Comparison of ENCODE assay signal across 1 cellular context in genomic region chr12:124925117-124925516, GRCh38.
TF ChIP-seq lines count a peak whose summit lies in the region.

No MANE protein-coding gene starts in this region.

TF ChIP-seq in H1, 55 proteins besides CTCF, POLR2A, EP300 and RAD21:
- TF ChIP-seq SP2 (IDR thresholded peaks at IDR 0.05; ENCODE audit: low read length) (no peak), SUZ12 (IDR thresholded peaks at IDR 0.05; ENCODE audit: low read length) (no peak), CHD2 (IDR thresholded peaks at IDR 0.05; ENCODE audit: low read length) (no peak), EGR1 (IDR thresholded peaks at IDR 0.05; ENCODE audit: borderline replicate concordance, low read depth, low read length) (no peak), BACH1 (IDR thresholded peaks at IDR 0.05; ENCODE audit: low read length) (no peak), USF2 (IDR thresholded peaks at IDR 0.05; ENCODE audit: low read length) (no peak), CTBP2 (IDR thresholded peaks at IDR 0.05; ENCODE audit: borderline replicate concordance, insufficient read depth, insufficient read length, low read length) (no peak), RFX5 (IDR thresholded peaks at IDR 0.05; ENCODE audit: borderline replicate concordance, low read depth, low read length) (no peak), GABPA (IDR thresholded peaks at IDR 0.05; ENCODE audit: borderline replicate concordance, insufficient read depth, low read length) (no peak), YY1 (IDR thresholded peaks at IDR 0.05; ENCODE audit: low read depth, low read length) (no peak), CBX5 (IDR thresholded peaks at IDR 0.05; ENCODE audit: low read depth, low read length) (no peak), BRCA1 (IDR thresholded peaks at IDR 0.05; ENCODE audit: low read depth, low read length) (no peak), KDM1A (IDR thresholded peaks at IDR 0.05; ENCODE audit: borderline replicate concordance, low read length) (no peak), CHD1 (IDR thresholded peaks at IDR 0.05; ENCODE audit: low read depth, low read length) (no peak), CBX8 (IDR thresholded peaks at IDR 0.05; ENCODE audit: borderline replicate concordance, low read depth, low read length) (no peak)
